In the genomic region with DNA sequence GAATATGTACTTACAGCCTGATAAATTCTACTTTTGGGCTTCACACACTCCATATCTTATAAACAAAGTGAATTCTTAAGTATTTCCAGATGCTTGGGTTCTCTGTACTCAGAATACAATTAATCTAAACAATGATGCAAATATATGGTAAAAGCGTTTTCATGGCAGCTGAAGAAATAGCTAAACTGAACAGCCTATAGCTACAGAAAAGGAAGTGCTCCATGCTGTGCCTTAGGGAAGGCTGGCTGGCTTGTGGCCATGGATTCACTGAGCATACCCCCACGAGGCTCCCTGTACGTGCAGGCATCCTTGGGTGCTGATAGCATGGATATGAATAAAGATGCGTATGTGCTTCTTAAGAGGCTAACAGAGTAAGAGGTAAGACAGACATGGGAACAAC, we compare ENCODE assay signal across 35 cellular contexts.
"Had no signal": no experiment of that assay in that cellular context is flagged by ENCODE, and none has a peak within 500 bp of the region (broad histone marks: within the 10 kb centered on the region; RNA-seq: fewer than 3 reads in every experiment).

No MANE protein-coding gene starts in this region.

- H3K4me3 ChIP-seq: adrenal gland, ascending aorta, breast epithelium, cardiac muscle cell, colonic mucosa, esophagus squamous epithelium had no signal

- ATAC-seq: activated CD4-positive, CD25-positive, alpha-beta regulatory T cell treated with anti-CD3 and anti-CD28 coated beads, Interleukin-2, amount 50 U/mL, for 24 hours; activated CD8-positive, alpha-beta memory T cell treated with anti-CD3 and anti-CD28 coated beads, Interleukin-2, amount 10 ng/mL, durations not matched to agents 7 days and 5 days; activated CD8-positive, alpha-beta T cell treated with anti-CD3 and anti-CD28 coated beads, Interleukin-2, amount 10 ng/mL, durations not matched to agents 7 days and 5 days; activated naive CD8-positive, alpha-beta T cell treated with anti-CD3 and anti-CD28 coated beads, Interleukin-2, amount 50 U/mL, for 24 hours; T-helper 17 cell had no signal

- H3K9me3 ChIP-seq: adrenal gland, ascending aorta, colonic mucosa, esophagus squamous epithelium had no signal

- DNase-seq: activated B cell treated with CpG ODN at 0.5 μM for 24 hours; activated CD4-positive, alpha-beta memory T cell treated with anti-CD3 and anti-CD28 coated beads for 36 hours; activated CD4-positive, alpha-beta T cell treated with anti-CD3 and anti-CD28 coated beads, Interleukin-2, amount 10 ng/mL, durations not matched to agents 24 days and 14 days; activated CD8-positive, alpha-beta memory T cell treated with anti-CD3 and anti-CD28 coated beads, Interleukin-2, amount 10 ng/mL, durations not matched to agents 7 days and 5 days; activated CD8-positive, alpha-beta memory T cell treated with anti-CD3 and anti-CD28 coated beads, Interleukin-2, amount 50 U/mL, for 4 hours; activated CD8-positive, alpha-beta T cell treated with anti-CD3 and anti-CD28 coated beads, Interleukin-2, amount 10 ng/mL, durations not matched to agents 7 days and 5 days; activated effector memory CD4-positive, alpha-beta T cell treated with anti-CD3 and anti-CD28 coated beads, Interleukin-2, amount 50 U/mL, for 16 hours; activated naive CD4-positive, alpha-beta T cell treated with anti-CD3 and anti-CD28 coated beads for 36 hours; activated naive CD8-positive, alpha-beta T cell treated with anti-CD3 and anti-CD28 coated beads for 36 hours; activated naive CD8-positive, alpha-beta T cell treated with anti-CD3 and anti-CD28 coated beads, Interleukin-2, amount 50 U/mL, for 24 hours; activated T-cell treated with anti-CD3 and anti-CD28 coated beads, Interleukin-2, amount 50 U/mL, for 1 hour; activated T-cell treated with anti-CD3 and anti-CD28 coated beads, Interleukin-2, amount 50 U/mL, for 48 hours; adrenal gland; amygdala; central memory CD4-positive, alpha-beta T cell; cerebellar nuclear complex; colonic mucosa; effector CD8-positive, alpha-beta T cell; esophagus squamous epithelium; foreskin fibroblast; head of caudate nucleus; T-helper 1 cell; T-helper 17 cell; T1000; WERI-Rb-1 had no signal

- H3K4me3 Mint-ChIP-seq: activated B cell treated with CpG ODN at 0.5 μM for 24 hours; activated CD4-positive, alpha-beta memory T cell treated with anti-CD3 and anti-CD28 coated beads for 36 hours; activated CD4-positive, alpha-beta T cell treated with anti-CD3 and anti-CD28 coated beads, Interleukin-2, amount 10 ng/mL, durations not matched to agents 24 days and 14 days; activated CD8-positive, alpha-beta memory T cell treated with anti-CD3 and anti-CD28 coated beads, Interleukin-2, amount 10 ng/mL, durations not matched to agents 7 days and 5 days; activated CD8-positive, alpha-beta T cell treated with anti-CD3 and anti-CD28 coated beads, Interleukin-2, amount 10 ng/mL, durations not matched to agents 7 days and 5 days; activated naive CD4-positive, alpha-beta T cell treated with anti-CD3 and anti-CD28 coated beads for 36 hours; activated naive CD4-positive, alpha-beta T cell treated with anti-CD3 and anti-CD28 coated beads, Interleukin-2, amount 50 U/mL, for 24 hours; activated naive CD8-positive, alpha-beta T cell treated with anti-CD3 and anti-CD28 coated beads for 36 hours; activated naive CD8-positive, alpha-beta T cell treated with anti-CD3 and anti-CD28 coated beads, Interleukin-2, amount 50 U/mL, for 24 hours; activated T-helper 1 cell treated with anti-CD3 and anti-CD28 coated beads, Interleukin-12 subunit alpha, Interleukin-12 subunit beta, Interleukin-2, Interleukin-4 antibody, amounts not matched to agents 30 ng/mL and 10 ng/mL and 1 ng/mL, durations not matched to agents 14 hours and 24 hours and 36 hours; brain; T-helper 17 cell; T-helper 2 cell treated with Interferon-gamma antibody and Interleukin-4, amounts not matched to agents 5 μg/mL and 100 μg/mL, for 36 hours had no signal

- H3K36me3 ChIP-seq: adrenal gland, ascending aorta, breast epithelium, cardiac muscle cell, colonic mucosa, esophagus squamous epithelium, WERI-Rb-1 had no signal

- H3K4me1 Mint-ChIP-seq: activated B cell treated with CpG ODN at 0.5 μM for 24 hours; activated CD4-positive, alpha-beta T cell treated with anti-CD3 and anti-CD28 coated beads, Interleukin-2, amount 10 ng/mL, durations not matched to agents 24 days and 14 days; activated CD8-positive, alpha-beta memory T cell treated with anti-CD3 and anti-CD28 coated beads, Interleukin-2, amount 10 ng/mL, durations not matched to agents 7 days and 5 days; activated naive CD4-positive, alpha-beta T cell treated with anti-CD3 and anti-CD28 coated beads, Interleukin-2, amount 50 U/mL, for 24 hours; activated naive CD8-positive, alpha-beta T cell treated with anti-CD3 and anti-CD28 coated beads for 36 hours; activated naive CD8-positive, alpha-beta T cell treated with anti-CD3 and anti-CD28 coated beads, Interleukin-2, amount 50 U/mL, for 24 hours; T-helper 17 cell had no signal

- H3K4me1 ChIP-seq: adrenal gland, ascending aorta, breast epithelium, colonic mucosa, esophagus squamous epithelium had no signal

- H3K27ac Mint-ChIP-seq: activated B cell treated with CpG ODN at 0.5 μM for 24 hours; activated CD4-positive, alpha-beta memory T cell treated with anti-CD3 and anti-CD28 coated beads for 36 hours; activated CD4-positive, alpha-beta T cell treated with anti-CD3 and anti-CD28 coated beads, Interleukin-2, amount 10 ng/mL, durations not matched to agents 24 days and 14 days; activated CD8-positive, alpha-beta memory T cell treated with anti-CD3 and anti-CD28 coated beads, Interleukin-2, amount 10 ng/mL, durations not matched to agents 7 days and 5 days; activated CD8-positive, alpha-beta T cell treated with anti-CD3 and anti-CD28 coated beads, Interleukin-2, amount 10 ng/mL, durations not matched to agents 7 days and 5 days; activated naive CD4-positive, alpha-beta T cell treated with anti-CD3 and anti-CD28 coated beads for 36 hours; activated naive CD4-positive, alpha-beta T cell treated with anti-CD3 and anti-CD28 coated beads, Interleukin-2, amount 50 U/mL, for 24 hours; activated naive CD8-positive, alpha-beta T cell treated with anti-CD3 and anti-CD28 coated beads for 36 hours; activated naive CD8-positive, alpha-beta T cell treated with anti-CD3 and anti-CD28 coated beads, Interleukin-2, amount 50 U/mL, for 24 hours; activated T-helper 1 cell treated with anti-CD3 and anti-CD28 coated beads, Interleukin-12 subunit alpha, Interleukin-12 subunit beta, Interleukin-2, Interleukin-4 antibody, amounts not matched to agents 30 ng/mL and 10 ng/mL and 1 ng/mL, durations not matched to agents 14 hours and 24 hours and 36 hours; activated T-helper 2 cell treated with anti-CD3 and anti-CD28 coated beads, Interferon-gamma antibody, Interleukin-2, Interleukin-4, amounts not matched to agents 10 μg/mL and 5 μg/mL and 100 μg/mL, durations not matched to agents 14 hours and 24 hours and 36 hours; T-helper 17 cell; T-helper 2 cell treated with Interferon-gamma antibody and Interleukin-4, amounts not matched to agents 5 μg/mL and 100 μg/mL, for 36 hours had no signal

- H3K9me3 Mint-ChIP-seq: activated B cell treated with CpG ODN at 0.5 μM for 24 hours; activated CD4-positive, alpha-beta memory T cell treated with anti-CD3 and anti-CD28 coated beads for 36 hours; activated CD4-positive, alpha-beta T cell treated with anti-CD3 and anti-CD28 coated beads, Interleukin-2, amount 10 ng/mL, durations not matched to agents 24 days and 14 days; activated naive CD4-positive, alpha-beta T cell treated with anti-CD3 and anti-CD28 coated beads for 36 hours; activated naive CD4-positive, alpha-beta T cell treated with anti-CD3 and anti-CD28 coated beads, Interleukin-2, amount 50 U/mL, for 24 hours; activated naive CD8-positive, alpha-beta T cell treated with anti-CD3 and anti-CD28 coated beads for 36 hours; activated naive CD8-positive, alpha-beta T cell treated with anti-CD3 and anti-CD28 coated beads, Interleukin-2, amount 50 U/mL, for 24 hours; activated T-helper 1 cell treated with anti-CD3 and anti-CD28 coated beads, Interleukin-12 subunit alpha, Interleukin-12 subunit beta, Interleukin-2, Interleukin-4 antibody, amounts not matched to agents 30 ng/mL and 10 ng/mL and 1 ng/mL, durations not matched to agents 14 hours and 24 hours and 36 hours; activated T-helper 2 cell treated with anti-CD3 and anti-CD28 coated beads, Interferon-gamma antibody, Interleukin-2, Interleukin-4, amounts not matched to agents 10 μg/mL and 5 μg/mL and 100 μg/mL, durations not matched to agents 14 hours and 24 hours and 36 hours; T-helper 2 cell treated with Interferon-gamma antibody and Interleukin-4, amounts not matched to agents 5 μg/mL and 100 μg/mL, for 36 hours had no signal

- H3K27me3 ChIP-seq: adrenal gland, ascending aorta, breast epithelium, cardiac muscle cell, colonic mucosa, esophagus squamous epithelium had no signal

- H3K27me3 Mint-ChIP-seq: activated naive CD8-positive, alpha-beta T cell treated with anti-CD3 and anti-CD28 coated beads for 36 hours had no signal

- H3K27ac ChIP-seq: adrenal gland, ascending aorta, breast epithelium, cardiac muscle cell, colonic mucosa, epithelial cell of prostate, esophagus squamous epithelium, WERI-Rb-1 had no signal

- H3K36me3 Mint-ChIP-seq: activated CD4-positive, alpha-beta memory T cell treated with anti-CD3 and anti-CD28 coated beads for 36 hours; activated CD8-positive, alpha-beta memory T cell treated with anti-CD3 and anti-CD28 coated beads, Interleukin-2, amount 10 ng/mL, durations not matched to agents 7 days and 5 days; activated naive CD4-positive, alpha-beta T cell treated with anti-CD3 and anti-CD28 coated beads, Interleukin-2, amount 50 U/mL, for 24 hours; activated naive CD8-positive, alpha-beta T cell treated with anti-CD3 and anti-CD28 coated beads for 36 hours; brain had no signal
